Comparison of ENCODE assay signal across 21 cellular contexts in genomic region chr10:60890811-60891210, GRCh38.
"Had no signal": no experiment of that assay in that cellular context is flagged by ENCODE, and none has a peak within 500 bp of the region (broad histone marks: within the 10 kb centered on the region; RNA-seq: fewer than 3 reads in every experiment).

No MANE protein-coding gene starts in this region.

- DNase-seq: Kasumi-1, MM.1S, NCI-H1092 treated with DMSO at 0.1 percent for 48 hours, NCI-H1436, NCI-H187, NCI-H2029, NCI-H2081 treated with DMSO at 0.1 percent for 48 hours, NCI-H2171, NCI-H226, NCI-H446, NCI-H510A, NCI-H524 treated with DMSO at 0.1 percent for 48 hours, NCI-H69, NCI-H774, RPMI8226, SHP77 treated with DMSO at 0.1 percent for 48 hours, SJCRH30 had no signal

- H3K4me3 ChIP-seq: K562, SJCRH30 had no signal

- H3K9me3 ChIP-seq: SJCRH30 had no signal

- H3K27me3 ChIP-seq: SJCRH30 had no signal

- ATAC-seq: K562, SK-N-SH treated with all-trans-retinoic acid at 6 μM for 48 hours had no signal

- H3K27ac ChIP-seq: HL-60, KMS-11, SJCRH30 had no signal
